2 cellular contexts compared by ENCODE assay signal in the genomic region with DNA sequence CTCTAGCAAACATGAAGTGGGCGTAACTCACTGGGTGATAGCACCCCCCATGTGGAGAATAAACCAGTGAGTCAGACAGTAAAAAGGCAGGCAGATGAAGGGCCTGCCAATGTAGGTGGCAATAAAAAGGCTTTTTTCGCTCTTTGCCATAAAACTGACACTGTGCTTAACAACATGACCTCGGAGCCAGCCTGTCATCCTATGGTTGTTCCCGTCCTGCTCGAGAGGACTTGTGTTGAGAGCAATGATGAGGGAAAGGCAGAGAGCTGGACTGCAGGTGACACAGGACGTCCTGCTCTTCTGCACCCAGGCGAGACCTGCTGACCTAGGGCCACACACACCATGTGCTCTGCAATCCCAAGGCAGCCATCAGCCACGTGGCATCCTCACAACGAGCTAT.
A peak's percentile ranks its signal among the peaks of the same experiment; 100 is the strongest.
TF ChIP-seq lines count a peak whose summit lies in the region.

No MANE protein-coding gene starts in this region.

TF ChIP-seq in HepG2, 621 proteins besides CTCF, POLR2A, EP300 and RAD21:
- TF ChIP-seq, protein P1, sequence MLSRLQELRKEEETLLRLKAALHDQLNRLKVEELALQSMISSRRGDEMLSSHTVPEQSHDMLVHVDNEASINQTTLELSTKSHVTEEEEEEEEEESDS (CRISPR knock-in tag; IDR thresholded peaks at IDR 0.05; ENCODE audit: borderline replicate concordance), result no peak
- TF ChIP-seq MNT (IDR thresholded peaks at IDR 0.05), result peak; percentile 71

TF ChIP-seq in H1, 55 proteins besides CTCF, POLR2A, EP300 and RAD21:
- TF ChIP-seq TBP (IDR thresholded peaks at IDR 0.05; ENCODE audit: low read depth, low read length), result no peak
- TF ChIP-seq RFX5 (IDR thresholded peaks at IDR 0.05; ENCODE audit: borderline replicate concordance, low read depth, low read length), result no peak
- TF ChIP-seq FOSL1 (IDR thresholded peaks at IDR 0.05; ENCODE audit: insufficient read depth, low read depth, low read length), result no peak
- no peak for TF ChIP-seq KDM4A (IDR thresholded peaks at IDR 0.05; ENCODE audit: low read depth, low read length, severe bottlenecking)
- no peak for TF ChIP-seq JUN (IDR thresholded peaks at IDR 0.05; ENCODE audit: low read depth, low read length)
